ENCODE assay signal across 9 cellular contexts in genomic region chr14:71355324-71356201, GRCh38. TPM values are rescaled to one million over a fixed set of nuclear protein-coding genes. Genes with fewer than 3 reads are reported as not detected.
DNase-seq lines count a peak whose midpoint lies in the region; ATAC-seq and TF ChIP-seq lines count a peak whose summit lies in the region.
"Had no signal": no experiment of that assay in that cellular context is flagged by ENCODE, and none has a peak within 500 bp of the region (broad histone marks: within the 10 kb centered on the region; RNA-seq: fewer than 3 reads in every experiment).

No MANE protein-coding gene starts in this region.

- H3K27ac ChIP-seq in neutrophil = peak overlapping the region; percentile 41

- H3K27me3 ChIP-seq in neutrophil = no peaks in the 10 kb centered on the region

- H3K4me1 ChIP-seq in neutrophil (ENCODE audit: control insufficient read depth in 1 of 2, insufficient read depth in 1 of 2, low read depth in 1 of 2, low read length in 1 of 2) = no peaks in the 10 kb centered on the region

- ATAC-seq in HG03432 (IDR thresholded peaks at IDR 0.05; ENCODE audit: unreplicated experiment) = peak; percentile 51
- no peak for ATAC-seq in GM19467 (IDR thresholded peaks at IDR 0.05; ENCODE audit: unreplicated experiment)
- no peak for ATAC-seq in HG03045 (IDR thresholded peaks at IDR 0.05; ENCODE audit: unreplicated experiment)

- H3K4me3 ChIP-seq in epithelial cell of esophagus (ENCODE audit: low read length) (no peak overlapping the region), neutrophil (ENCODE audit: low read depth in 1 of 2, low read length in 1 of 2) (no peak overlapping the region)

- TF ChIP-seq CTCF in epithelial cell of esophagus (IDR thresholded peaks at IDR 0.05; ENCODE audit: insufficient read depth, low read depth, low read length, missing control alignments) (no peak), neutrophil (IDR thresholded peaks at IDR 0.05) (no peak)

- no peaks in the 10 kb centered on the region for H3K36me3 ChIP-seq in neutrophil

- DNase-seq in Daoy (ENCODE audit: low read depth) (peak; percentile 19), epithelial cell of esophagus (ENCODE audit: low read depth) (peak; percentile 62), AML-193 (lab: John Stamatoyannopoulos, UW) (no peak)
- DNase-seq in activated T-cell treated with anti-CD3 and anti-CD28 coated beads, Interleukin-2, amount 50 U/mL, for 1 hour = no peak
- DNase-seq: NCI-H1694 treated with DMSO at 0.1 percent for 48 hours had no signal

- no peaks in the 10 kb centered on the region for H3K9me3 ChIP-seq in neutrophil

RNA-seq across cellular contexts. Expression of gene SIPA1L1, which starts 35.3 kb away (rescaled TPM):
- total RNA-seq in Daoy (2014; rRNA removed; shearing (Covaris generic)) = 9.3 and 20.1 TPM in 2 replicates

Comparison
In these comparisons a context has a peak if more than half of its experiments do, and no peak if none do; other contexts are left out.
1. DNase-seq: peak in Daoy (single experiment) and epithelial cell of esophagus (single experiment); none in AML-193 (0 of 2) and activated T-cell treated with anti-CD3 and anti-CD28 coated beads, Interleukin-2, amount 50 U/mL, for 1 hour (single experiment).